Comparison of ENCODE assay signal across 1 cellular context in the genomic region with DNA sequence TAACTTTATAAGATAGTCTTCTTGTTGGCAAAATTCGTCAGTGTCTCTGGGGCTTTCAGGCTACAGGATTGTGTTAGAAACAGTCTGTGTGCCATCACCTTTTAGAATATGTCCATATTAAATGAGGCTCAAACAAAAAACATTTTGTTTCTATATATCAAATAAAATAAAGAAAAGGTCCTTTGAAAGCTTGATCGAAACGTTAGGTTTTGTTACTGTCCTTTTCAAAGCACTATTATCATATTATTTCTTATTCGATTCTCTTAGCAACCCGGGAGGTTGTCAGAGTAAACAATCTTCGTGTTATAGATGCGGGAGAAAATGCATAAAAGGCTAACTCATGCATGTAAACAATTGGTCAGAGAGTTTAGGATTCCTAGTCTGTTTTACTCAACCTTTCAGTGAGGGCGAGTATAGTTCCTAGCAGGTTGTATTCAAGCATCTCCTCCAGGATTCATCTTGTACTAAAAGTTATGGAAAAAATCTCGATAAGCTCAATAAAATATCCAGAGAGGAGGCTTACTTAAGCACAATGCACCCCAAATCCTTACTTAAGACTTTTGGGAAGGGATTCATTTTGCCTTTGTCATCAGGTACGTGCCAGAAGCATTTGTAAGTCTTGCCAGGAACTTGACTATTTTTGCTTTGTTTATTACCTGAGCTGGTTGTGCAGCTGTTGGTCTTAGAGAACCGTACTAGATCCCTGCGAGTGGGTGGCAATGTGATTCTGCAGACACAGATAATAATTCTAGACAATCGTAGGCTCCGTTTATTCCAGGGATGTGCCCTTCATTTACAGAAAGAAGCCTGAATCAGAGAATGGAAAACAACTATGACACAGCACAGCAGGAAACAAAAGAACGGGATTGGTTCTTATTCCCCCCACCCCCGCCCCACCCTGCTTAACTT.
TF ChIP-seq lines count a peak whose summit lies in the region.

No MANE protein-coding gene starts in this region.

TF ChIP-seq in SK-N-SH treated with all-trans-retinoic acid at 6 μM for 48 hours, 23 proteins besides CTCF, POLR2A, EP300 and RAD21 (continued from another document):
- TF ChIP-seq CSRNP3 (CRISPR knock-in tag; IDR thresholded peaks at IDR 0.05), result no peak
